ENCODE assay signal across 21 cellular contexts in genomic region chr9:121210536-121210935, GRCh38. TPM values are rescaled to one million over a fixed set of nuclear protein-coding genes. Genes with fewer than 3 reads are reported as not detected.
DNase-seq lines count a peak whose midpoint lies in the region; ATAC-seq, FAIRE-seq and TF ChIP-seq lines count a peak whose summit lies in the region.
"Had no signal": no experiment of that assay in that cellular context is flagged by ENCODE, and none has a peak within 500 bp of the region (broad histone marks: within the 10 kb centered on the region; RNA-seq: fewer than 3 reads in every experiment).

No MANE protein-coding gene starts in this region.

- no peaks in the 10 kb centered on the region for H3K79me2 ChIP-seq in HepG2 (ENCODE audit: insufficient read depth, low read length)

- H3K27ac Mint-ChIP-seq in activated B cell treated with CpG ODN at 0.5 μM for 24 hours, result peak overlapping the region; percentile 36
- peak overlapping the region; percentile 10 for H3K27ac Mint-ChIP-seq in memory B cell
- H3K27ac Mint-ChIP-seq: CD4-positive, alpha-beta T cell; H9 had no signal

- TF ChIP-seq POLR2A in HepG2 (IDR thresholded peaks at IDR 0.05; ENCODE audit: insufficient read depth in 1 of 2, low read depth in 2 of 2, low read length in 2 of 2), result no peak

- no peaks in the 10 kb centered on the region for H3K27me3 ChIP-seq in HepG2 (ENCODE audit: control insufficient read depth in 1 of 2, insufficient read depth in 2 of 2, low read length in 2 of 2)

- H3K9me3 Mint-ChIP-seq in activated B cell treated with CpG ODN at 0.5 μM for 24 hours (no peaks in the 10 kb centered on the region), memory B cell (no peaks in the 10 kb centered on the region)
- H3K9me3 Mint-ChIP-seq: CD4-positive, alpha-beta T cell; H9 had no signal

- no peak for TF ChIP-seq CTCF in AG10803 (conservative IDR thresholded peaks at IDR 0.05; ENCODE audit: low read length)
- TF ChIP-seq CTCF in activated B cell treated with CpG ODN at 0.5 μM for 24 hours (IDR thresholded peaks at IDR 0.05), result no peak
- no peak for TF ChIP-seq CTCF in HepG2 (CRISPR knock-in tag; IDR thresholded peaks at IDR 0.05)

- in situ Hi-C loops in HepG2 (cut with HindIII; ENCODE audit: extremely low pct_ligation_motif_present, low pct_unique_long_range_greater_than_20kb), result loop anchor here (5.0 kb wide), 1 partner anchor 107 kb away; no protein-coding TSS in a partner anchor

- no peaks in the 10 kb centered on the region for H3K27me3 Mint-ChIP-seq in activated B cell treated with CpG ODN at 0.5 μM for 24 hours
- H3K27me3 Mint-ChIP-seq in memory B cell, result no peaks in the 10 kb centered on the region
- H3K27me3 Mint-ChIP-seq: CD4-positive, alpha-beta T cell had no signal

- no peak overlapping the region for H3K9ac ChIP-seq in HepG2 (ENCODE audit: insufficient read depth, low read depth, low read length)

- FAIRE-seq in HepG2 (lab: Jason Lieb, UNC), result no peak
- FAIRE-seq: D721Med, GM19239, H1 had no signal

- DNase-seq in AG10803 (ENCODE audit: low read depth) (peak; percentile 47), activated B cell treated with CpG ODN at 0.5 μM for 24 hours (no peak), astrocyte of the hippocampus (ENCODE audit: low read depth, low spot score) (peak; percentile 75), memory B cell (ENCODE audit: low spot score in 2 of 2) (no peak), pons (ENCODE audit: low spot score) (no peak), DMS 273 (lab: John Stamatoyannopoulos, UW; ENCODE audit: unreplicated experiment) (no peak), HepG2 (ENCODE audit: low spot score) (no peak)
- DNase-seq: AML-193; Caco-2; CD4-positive, alpha-beta T cell; DMS153; DMS79; GDM1; H9; IMR-90; KBM-7 had no signal

- no peak for TF ChIP-seq RAD21 in HepG2 (CRISPR knock-in tag; IDR thresholded peaks at IDR 0.05)

- 65% methylated on average over 4 of the region's 5 CpGs for WGBS in HepG2 (ENCODE audit: low lambda C conversion rate)

- no peak for ATAC-seq in activated B cell treated with CpG ODN at 0.5 μM for 24 hours (ENCODE audit: low read depth)
- no peak for ATAC-seq in memory B cell (ENCODE audit: low read depth)
- no peak for ATAC-seq in GM18868 (IDR thresholded peaks at IDR 0.05; ENCODE audit: unreplicated experiment)
- no peak for ATAC-seq in HepG2

- no peaks in the 10 kb centered on the region for H3K36me3 ChIP-seq in HepG2 (replicated peaks in 1 of 2; ENCODE audit: control insufficient read depth in 1 of 2, insufficient read depth in 2 of 2, low read length in 2 of 2)

- no peak overlapping the region for H3K4me2 ChIP-seq in HepG2 (ENCODE audit: low read depth, low read length)

- peaks cover 4% of the 10 kb centered on the region; the same call in 1 of the 2 replicates for H3K9me3 ChIP-seq in HepG2 (ENCODE audit: low read length)
- H3K9me3 ChIP-seq: Caco-2 had no signal

- intact Hi-C loops in activated B cell treated with CpG ODN at 0.5 μM for 24 hours (cut with micrococcal nuclease) (loop anchor here (5.0 kb wide), 3 partner anchors 67 to 453 kb away; no protein-coding TSS in a partner anchor), HepG2 (cut with micrococcal nuclease; ENCODE audit: unreplicated experiment) (loop anchor here (5.0 kb wide), 1 partner anchor 72 kb away; no protein-coding TSS in a partner anchor)

- TF ChIP-seq EP300 in HepG2 (IDR thresholded peaks at IDR 0.05; ENCODE audit: low read depth in 2 of 2, low read length in 2 of 2) (no peak), HepG2 (CRISPR knock-in tag; IDR thresholded peaks at IDR 0.05; ENCODE audit: borderline replicate concordance) (no peak)

- BruUV-seq in HepG2 (replicated peaks; lab: Mats Ljungman, UMichigan), result no TSS peak

- H3K36me3 Mint-ChIP-seq in activated B cell treated with CpG ODN at 0.5 μM for 24 hours (ENCODE audit: low read depth), result peaks cover 31% of the 10 kb centered on the region
- peaks cover 14% of the 10 kb centered on the region for H3K36me3 Mint-ChIP-seq in memory B cell

- POLR2A ChIA-PET in activated B cell treated with CpG ODN at 0.5 μM for 24 hours (lab: Charles Lee), result interaction anchor here (2.8 kb wide), 1 partner anchor 9 kb away, joined by 17 read pairs; the partner anchor contains the start of gene RAB14
- POLR2A ChIA-PET in HepG2 (lab: Yijun Ruan, JAX), result no interaction called here

- no peak overlapping the region for H2AFZ ChIP-seq in HepG2 (ENCODE audit: low read length)

- H3K27ac ChIP-seq in HepG2 (ENCODE audit: extremely low read length, insufficient read depth, low read length), result no peak overlapping the region
- H3K27ac ChIP-seq: C4-2B had no signal

- H3K4me1 Mint-ChIP-seq in activated B cell treated with CpG ODN at 0.5 μM for 24 hours (peaks cover 40% of the 10 kb centered on the region), memory B cell (peaks cover 22% of the 10 kb centered on the region)

- CTCF ChIA-PET in activated B cell treated with CpG ODN at 0.5 μM for 24 hours (lab: Charles Lee), result interaction anchor here (1.6 kb wide), 1 partner anchor 68 kb away, joined by 5 read pairs; no protein-coding TSS in a partner anchor
- CTCF ChIA-PET in HepG2 (lab: Yijun Ruan, JAX; ENCODE audit: low intra/inter-chr PET ratio, low total read pairs), result no interaction called here

- H3K4me3 Mint-ChIP-seq in activated B cell treated with CpG ODN at 0.5 μM for 24 hours (no peak overlapping the region), memory B cell (no peak overlapping the region)
- H3K4me3 Mint-ChIP-seq: CD4-positive, alpha-beta T cell; H9 had no signal

- H3K4me3 ChIP-seq in AG10803 (ENCODE audit: low read length) (no peak overlapping the region), HepG2 (replicated peaks in 1 of 3; ENCODE audit: insufficient read depth in 1 of 3, low read depth in 2 of 3, low read length in 3 of 3) (no peak overlapping the region)

- peaks cover 8% of the 10 kb centered on the region for H3K4me1 ChIP-seq in HepG2 (ENCODE audit: insufficient read depth, low read length)
- H3K4me1 ChIP-seq: Caco-2 had no signal

- H4K20me1 ChIP-seq in HepG2 (ENCODE audit: insufficient read depth, low read length), result no peaks in the 10 kb centered on the region

TF ChIP-seq in HepG2, 621 proteins besides CTCF, POLR2A, EP300 and RAD21 (continues in another document):
- TF ChIP-seq CAMTA2 (CRISPR knock-in tag; IDR thresholded peaks at IDR 0.05; ENCODE audit: borderline replicate concordance), result no peak
- TF ChIP-seq ZNF329 (CRISPR knock-in tag; IDR thresholded peaks at IDR 0.05; ENCODE audit: low read depth), result no peak
- TF ChIP-seq ZNF354B (CRISPR knock-in tag; IDR thresholded peaks at IDR 0.05), result no peak
- TF ChIP-seq ZNF460 (CRISPR knock-in tag; IDR thresholded peaks at IDR 0.05; ENCODE audit: borderline replicate concordance), result no peak
- no peak for TF ChIP-seq ASH2L (IDR thresholded peaks at IDR 0.05; ENCODE audit: insufficient read length, low read depth, low read length)

RNA-seq across cellular contexts. Expression of gene RAB14, which starts 8.9 kb away (rescaled TPM):
- total RNA-seq in activated B cell treated with CpG ODN at 0.5 μM for 24 hours (55.9 and 63.8 TPM in 2 replicates), HepG2 (2016; rRNA removed; fragmentation: Illumina TruSeq; extraction: Trizol) (19.3 and 42.2 TPM in 2 replicates)
- 2.8 and 4.0 TPM in 2 replicates for total RNA-seq in HepG2 (2016; cell fraction: cytosol; rRNA removed; fragmentation: Illumina TruSeq; extraction: Trizol; ENCODE audit: low read depth)
- 18.4 and 42.0 TPM in 2 replicates for total RNA-seq in HepG2 (2016; cell fraction: insoluble cytoplasmic fraction; rRNA removed; fragmentation: Illumina TruSeq; extraction: Trizol)
- 18.7 and 20.5 TPM in 2 replicates for total RNA-seq in HepG2 (2016; cell fraction: membrane; rRNA removed; fragmentation: Illumina TruSeq; extraction: Trizol)
- 24.4 and 28.8 TPM in 2 replicates for total RNA-seq in HepG2 (2016; cell fraction: nucleus; rRNA removed; fragmentation: Illumina TruSeq; extraction: Trizol)
- polyA plus RNA-seq in HepG2 (2011; rRNA removed), result 15.3 and 17.4 TPM in 2 replicates
- 6.4 and 13.9 TPM in 2 replicates for polyA plus RNA-seq in HepG2 (2011; cell fraction: cytosol; rRNA removed)
- 9.5 and 11.9 TPM in 2 replicates for polyA plus RNA-seq in HepG2 (2011; cell fraction: nucleus; rRNA removed)
- 31.9 and 33.9 TPM in 2 replicates for polyA plus RNA-seq in HepG2 (2012)
- polyA plus RNA-seq in HepG2 (2016; cell fraction: cytosol; fragmentation: Illumina TruSeq; extraction: Trizol; ENCODE audit: low read depth), result 2.7 and 2.8 TPM in 2 replicates
- polyA plus RNA-seq in HepG2 (2016; cell fraction: insoluble cytoplasmic fraction; fragmentation: Illumina TruSeq; extraction: Trizol; ENCODE audit: low read depth), result 58.3 and 63.3 TPM in 2 replicates
- polyA plus RNA-seq in HepG2 (2016; cell fraction: membrane; fragmentation: Illumina TruSeq; extraction: Trizol; ENCODE audit: low read depth), result 12.2 and 12.7 TPM in 2 replicates
- polyA plus RNA-seq in HepG2 (2016; cell fraction: nucleus; fragmentation: Illumina TruSeq; extraction: Trizol; ENCODE audit: insufficient read depth, low read depth), result 39.9 TPM in 2 replicates
- polyA minus RNA-seq in HepG2 (2011; rRNA and poly(A)+ RNA removed; ENCODE audit: low replicate concordance), result 8.0 and 11.9 TPM in 2 replicates
- polyA minus RNA-seq in HepG2 (2011; cell fraction: cytosol; rRNA and poly(A)+ RNA removed), result 14.1 and 21.2 TPM in 2 replicates
- 18.9 and 25.6 TPM in 2 replicates for polyA minus RNA-seq in HepG2 (2011; cell fraction: nucleus; rRNA and poly(A)+ RNA removed)

RNA-seq across cellular contexts. Expression of gene GSN, which starts 57.4 kb away (rescaled TPM):
- total RNA-seq in activated B cell treated with CpG ODN at 0.5 μM for 24 hours, result 21.9 and 26.5 TPM in 2 replicates
- total RNA-seq in HepG2 (2016; rRNA removed; fragmentation: Illumina TruSeq; extraction: Trizol), result 126 and 307 TPM in 2 replicates
- 56.0 and 58.2 TPM in 2 replicates for total RNA-seq in HepG2 (2016; cell fraction: cytosol; rRNA removed; fragmentation: Illumina TruSeq; extraction: Trizol; ENCODE audit: low read depth)
- 125 and 311 TPM in 2 replicates for total RNA-seq in HepG2 (2016; cell fraction: insoluble cytoplasmic fraction; rRNA removed; fragmentation: Illumina TruSeq; extraction: Trizol)
- total RNA-seq in HepG2 (2016; cell fraction: membrane; rRNA removed; fragmentation: Illumina TruSeq; extraction: Trizol), result 102 and 113 TPM in 2 replicates
- total RNA-seq in HepG2 (2016; cell fraction: nucleus; rRNA removed; fragmentation: Illumina TruSeq; extraction: Trizol), result 251 and 294 TPM in 2 replicates
- polyA plus RNA-seq in HepG2 (2011; rRNA removed), result 294 and 436 TPM in 2 replicates
- 396 and 404 TPM in 2 replicates for polyA plus RNA-seq in HepG2 (2011; cell fraction: cytosol; rRNA removed)
- polyA plus RNA-seq in HepG2 (2011; cell fraction: nucleus; rRNA removed), result 430 and 447 TPM in 2 replicates
- 349 and 423 TPM in 2 replicates for polyA plus RNA-seq in HepG2 (2012)
- polyA plus RNA-seq in HepG2 (2016; cell fraction: cytosol; fragmentation: Illumina TruSeq; extraction: Trizol; ENCODE audit: low read depth), result 57.9 and 60.7 TPM in 2 replicates
- 115 and 123 TPM in 2 replicates for polyA plus RNA-seq in HepG2 (2016; cell fraction: insoluble cytoplasmic fraction; fragmentation: Illumina TruSeq; extraction: Trizol; ENCODE audit: low read depth)
- 77.0 and 92.1 TPM in 2 replicates for polyA plus RNA-seq in HepG2 (2016; cell fraction: membrane; fragmentation: Illumina TruSeq; extraction: Trizol; ENCODE audit: low read depth)
- 379 and 400 TPM in 2 replicates for polyA plus RNA-seq in HepG2 (2016; cell fraction: nucleus; fragmentation: Illumina TruSeq; extraction: Trizol; ENCODE audit: insufficient read depth, low read depth)
- 66.7 and 379 TPM in 2 replicates for polyA minus RNA-seq in HepG2 (2011; rRNA and poly(A)+ RNA removed; ENCODE audit: low replicate concordance)
- polyA minus RNA-seq in HepG2 (2011; cell fraction: cytosol; rRNA and poly(A)+ RNA removed), result 132 and 185 TPM in 2 replicates
- 122 and 168 TPM in 2 replicates for polyA minus RNA-seq in HepG2 (2011; cell fraction: nucleus; rRNA and poly(A)+ RNA removed)

Comparison
In these comparisons a context has a peak if more than half of its experiments do, and no peak if none do; other contexts are left out.
1. DNase-seq: peak in AG10803 (single experiment) and astrocyte of the hippocampus (single experiment); none in activated B cell treated with CpG ODN at 0.5 μM for 24 hours (single experiment), memory B cell (0 of 2), pons (single experiment), DMS 273 (single experiment) and HepG2 (single experiment).